In the genomic region with DNA sequence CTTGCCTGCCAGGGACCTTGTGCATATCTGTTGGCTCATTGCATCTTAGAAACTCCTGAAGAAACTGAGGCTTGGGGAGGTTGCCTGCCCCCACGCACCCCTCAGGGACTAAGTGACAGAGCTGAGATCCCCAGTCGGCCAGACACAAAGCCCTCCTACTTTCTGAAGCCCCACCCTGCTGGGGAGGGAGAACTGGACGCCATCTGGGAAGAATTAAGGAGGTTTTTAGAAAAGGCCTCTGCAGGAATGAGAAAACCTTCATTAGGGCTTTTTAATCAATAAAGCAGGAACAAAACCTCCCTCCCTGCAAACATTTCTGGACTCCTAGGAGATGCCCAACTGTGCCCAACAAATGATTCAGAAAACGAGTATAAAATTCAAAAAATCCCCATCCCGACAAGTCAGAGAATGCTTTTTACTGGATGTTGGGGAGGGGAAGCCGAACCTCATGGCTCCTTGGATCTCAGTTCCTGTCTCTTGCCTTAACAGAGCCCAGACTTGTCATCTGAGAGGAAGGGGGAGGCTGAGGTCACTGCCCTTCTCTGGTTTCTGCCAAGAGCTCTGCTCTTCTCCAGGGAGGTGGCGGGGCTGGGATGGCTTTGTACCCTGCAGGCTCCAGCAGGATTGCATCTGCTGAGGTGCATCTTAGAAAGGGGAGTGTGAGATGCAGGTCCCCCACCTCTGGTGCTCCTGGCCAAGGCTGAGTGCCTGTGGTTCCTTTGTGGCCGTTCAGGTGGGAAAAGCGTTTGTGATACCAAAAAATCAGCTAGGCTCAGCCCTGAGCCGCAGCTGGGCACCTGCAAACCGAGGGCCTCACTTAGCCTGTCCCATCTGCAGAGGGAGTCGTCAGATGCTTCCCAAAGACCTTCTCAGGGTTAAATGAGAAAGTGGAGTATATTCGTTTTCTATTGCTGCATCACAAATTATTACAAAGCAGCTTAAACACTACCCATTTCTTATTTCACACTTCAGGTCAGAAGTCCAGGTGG, we compare ENCODE assay signal across 8 cellular contexts.
A peak's percentile ranks its signal among the peaks of the same experiment; 100 is the strongest.
DNase-seq lines count a peak whose midpoint lies in the region; ATAC-seq and TF ChIP-seq lines count a peak whose summit lies in the region.

No MANE protein-coding gene starts in this region.

- ATAC-seq in RWPE2 (ENCODE audit: low read depth) = peak; percentile 41
- no peak for ATAC-seq in HG02571 (IDR thresholded peaks at IDR 0.05; ENCODE audit: unreplicated experiment)
- no peak for ATAC-seq in GM21737 (IDR thresholded peaks at IDR 0.05; ENCODE audit: unreplicated experiment)
- no peak for ATAC-seq in GM19351 (IDR thresholded peaks at IDR 0.05; ENCODE audit: unreplicated experiment)

- H3K36me3 ChIP-seq in BLaER1 treated with 17β-estradiol and CSF1 and Interleukin-3, amounts not matched to agents 10 nM and 100 nM = no peaks in the 10 kb centered on the region
- H3K36me3 ChIP-seq in RWPE2 (ENCODE audit: low read depth) (no peaks in the 10 kb centered on the region), osteoblast (ENCODE audit: insufficient read depth, low read length) (no peaks in the 10 kb centered on the region), HAP-1 (replicated peaks) (no peaks in the 10 kb centered on the region)

- no peaks in the 10 kb centered on the region for H3K79me2 ChIP-seq in osteoblast (ENCODE audit: insufficient read depth, low read length)

- in situ Hi-C loops in HAP-1 (cut with MboI; ENCODE audit: low sequenced_read_pairs) = no loop called here

- H3K9ac ChIP-seq in BLaER1 treated with 17β-estradiol and CSF1 and Interleukin-3, amounts not matched to agents 10 nM and 100 nM = peak overlapping the region in 2 of 11 experiments; percentile 0 to 34; a peak in 1 of 22 replicates

- H3K27ac ChIP-seq in BLaER1 treated with 17β-estradiol and CSF1 and Interleukin-3, amounts not matched to agents 10 nM and 100 nM = peak overlapping the region in 4 of 11 experiments; percentile 3 to 52 (median 13); a peak in 3 of 22 replicates
- H3K27ac ChIP-seq in RWPE2 (ENCODE audit: poor library complexity, severe bottlenecking) = peak overlapping the region; percentile 99
- H3K27ac ChIP-seq in osteoblast (ENCODE audit: low read depth, low read length) = peak overlapping the region; percentile 94

- peaks cover 43 to 69% (median 56%) of the 10 kb centered on the region in 10 experiments for H3K4me1 ChIP-seq in BLaER1 treated with 17β-estradiol and CSF1 and Interleukin-3, amounts not matched to agents 10 nM and 100 nM
- H3K4me1 ChIP-seq in RWPE2 (ENCODE audit: insufficient read depth, poor library complexity, severe bottlenecking) = peaks cover 59% of the 10 kb centered on the region
- H3K4me1 ChIP-seq in osteoblast (ENCODE audit: insufficient read depth, low read length) = peaks cover 60% of the 10 kb centered on the region
- no peaks in the 10 kb centered on the region for H3K4me1 ChIP-seq in HAP-1

- DNase-seq in RWPE2 (ENCODE audit: low spot score) (no peak), foreskin fibroblast (peak; percentile 79 to 90), osteoblast (ENCODE audit: insufficient read length, low spot score, missing footprints) (peak; percentile 89), HAP-1 (ENCODE audit: low spot score in 2 of 2) (no peak)

- H2AFZ ChIP-seq in osteoblast (ENCODE audit: low read length) = peak overlapping the region; percentile 52

- no peaks in the 10 kb centered on the region for H3K27me3 ChIP-seq in BLaER1 treated with 17β-estradiol and CSF1 and Interleukin-3, amounts not matched to agents 10 nM and 100 nM
- no peaks in the 10 kb centered on the region for H3K27me3 ChIP-seq in RWPE2 (ENCODE audit: insufficient read depth, poor library complexity, severe bottlenecking)
- H3K27me3 ChIP-seq in osteoblast (ENCODE audit: insufficient read depth, low read length) = no peaks in the 10 kb centered on the region
- H3K27me3 ChIP-seq in HAP-1 (ENCODE audit: low read depth) = no peaks in the 10 kb centered on the region

- H3K4me3 ChIP-seq in BLaER1 treated with 17β-estradiol and CSF1 and Interleukin-3, amounts not matched to agents 10 nM and 100 nM = no peak overlapping the region
- no peak overlapping the region for H3K4me3 ChIP-seq in RWPE2 (ENCODE audit: severe bottlenecking)
- H3K4me3 ChIP-seq in foreskin fibroblast (ENCODE audit: low read depth in 1 of 2, low read length in 2 of 2) = no peak overlapping the region
- H3K4me3 ChIP-seq in osteoblast (ENCODE audit: insufficient read depth, low read length) = no peak overlapping the region
- H3K4me3 ChIP-seq in HAP-1 = no peak overlapping the region

- H4K20me1 ChIP-seq in BLaER1 treated with 17β-estradiol and CSF1 and Interleukin-3, amounts not matched to agents 10 nM and 100 nM = no peaks in the 10 kb centered on the region
- no peaks in the 10 kb centered on the region for H4K20me1 ChIP-seq in osteoblast (ENCODE audit: insufficient read depth, low read length)

- peaks cover 0 to 2% (median 0%) of the 10 kb centered on the region in 11 experiments; a peak in 3 of 22 replicates for H3K9me3 ChIP-seq in BLaER1 treated with 17β-estradiol and CSF1 and Interleukin-3, amounts not matched to agents 10 nM and 100 nM (replicated peaks in 1 of 11)
- H3K9me3 ChIP-seq in RWPE2 (ENCODE audit: severe bottlenecking) = no peaks in the 10 kb centered on the region
- H3K9me3 ChIP-seq in osteoblast (ENCODE audit: low read depth, low read length) = no peaks in the 10 kb centered on the region
- H3K9me3 ChIP-seq in HAP-1 = no peaks in the 10 kb centered on the region

- H3K4me2 ChIP-seq in BLaER1 treated with 17β-estradiol and CSF1 and Interleukin-3, amounts not matched to agents 10 nM and 100 nM = peak overlapping the region; percentile 37 to 88 (median 54)
- peak overlapping the region; percentile 5 for H3K4me2 ChIP-seq in osteoblast (ENCODE audit: insufficient read depth, low read length)

- TF ChIP-seq CTCF in RWPE2 (IDR thresholded peaks at IDR 0.05; ENCODE audit: poor library complexity, severe bottlenecking) (no peak), foreskin fibroblast (IDR thresholded peaks at IDR 0.05; ENCODE audit: low read depth, low read length) (no peak), osteoblast (IDR thresholded peaks at IDR 0.05; ENCODE audit: extremely low read depth, low read depth, low read length) (no peak)

Comparison
In these comparisons a context has a peak if more than half of its experiments do, and no peak if none do; other contexts are left out.
1. DNase-seq: peak in foreskin fibroblast (2 of 2) and osteoblast (single experiment); none in RWPE2 (single experiment) and HAP-1 (0 of 2).